Comparison of ENCODE assay signal across 16 cellular contexts in genomic region chrY:20814794-20815193, GRCh38. TPM values are rescaled to one million over a fixed set of nuclear protein-coding genes. Genes with fewer than 3 reads are reported as not detected.
DNase-seq lines count a peak whose midpoint lies in the region; ATAC-seq and TF ChIP-seq lines count a peak whose summit lies in the region.
"Had no signal": no experiment of that assay in that cellular context is flagged by ENCODE, and none has a peak within 500 bp of the region (broad histone marks: within the 10 kb centered on the region; RNA-seq: fewer than 3 reads in every experiment).

No MANE protein-coding gene starts in this region.

- POLR2A ChIA-PET in activated CD4-positive, alpha-beta T cell treated with anti-CD3 and anti-CD28 coated beads for 36 hours (lab: Charles Lee) = no interaction called here
- POLR2A ChIA-PET in activated CD8-positive, alpha-beta T cell treated with anti-CD3 and anti-CD28 coated beads for 36 hours (lab: Charles Lee) = no interaction called here
- POLR2A ChIA-PET in activated CD8-positive, alpha-beta T cell treated with anti-CD3 and anti-CD28 coated beads, Interleukin-2, amount 10 ng/mL, durations not matched to agents 7 days and 5 days (lab: Charles Lee) = no interaction called here

- H3K27me3 Mint-ChIP-seq in activated CD4-positive, alpha-beta T cell treated with anti-CD3 and anti-CD28 coated beads for 36 hours = no peaks in the 10 kb centered on the region
- no peaks in the 10 kb centered on the region for H3K27me3 Mint-ChIP-seq in activated CD8-positive, alpha-beta T cell treated with anti-CD3 and anti-CD28 coated beads for 36 hours
- no peaks in the 10 kb centered on the region for H3K27me3 Mint-ChIP-seq in activated CD8-positive, alpha-beta T cell treated with anti-CD3 and anti-CD28 coated beads, Interleukin-2, amount 10 ng/mL, durations not matched to agents 7 days and 5 days (ENCODE audit: low read depth)
- no peaks in the 10 kb centered on the region for H3K27me3 Mint-ChIP-seq in stimulated activated naive CD8-positive, alpha-beta T cell treated with anti-CD3 and anti-CD28 coated beads, Interleukin-15, amount 100 ng/mL, for 72 hours

- no peak overlapping the region for H3K4me3 Mint-ChIP-seq in activated CD4-positive, alpha-beta T cell treated with anti-CD3 and anti-CD28 coated beads for 36 hours
- no peak overlapping the region for H3K4me3 Mint-ChIP-seq in activated CD8-positive, alpha-beta T cell treated with anti-CD3 and anti-CD28 coated beads for 36 hours
- H3K4me3 Mint-ChIP-seq in activated CD8-positive, alpha-beta T cell treated with anti-CD3 and anti-CD28 coated beads, Interleukin-2, amount 10 ng/mL, durations not matched to agents 7 days and 5 days = no peak overlapping the region
- no peak overlapping the region for H3K4me3 Mint-ChIP-seq in stimulated activated naive CD8-positive, alpha-beta T cell treated with anti-CD3 and anti-CD28 coated beads, Interleukin-15, amount 100 ng/mL, for 72 hours
- H3K4me3 Mint-ChIP-seq: CD14-positive monocyte; CD8-positive, alpha-beta T cell; GM23338 had no signal

- intact Hi-C loops in activated CD4-positive, alpha-beta T cell treated with anti-CD3 and anti-CD28 coated beads for 36 hours (cut with DNase I, micrococcal nuclease) = loop anchor here in 1 of 2 experiments (10.0 kb wide), 1 partner anchor 430 kb away; no protein-coding TSS in a partner anchor
- intact Hi-C loops in activated CD8-positive, alpha-beta T cell treated with anti-CD3 and anti-CD28 coated beads for 36 hours (cut with micrococcal nuclease) = no loop called here

- CTCF ChIA-PET in activated CD4-positive, alpha-beta T cell treated with anti-CD3 and anti-CD28 coated beads for 36 hours (lab: Charles Lee) = interaction anchor here (1.0 kb wide), 1 partner anchor 68 kb away, joined by 3 read pairs; no protein-coding TSS in a partner anchor
- CTCF ChIA-PET in activated CD8-positive, alpha-beta T cell treated with anti-CD3 and anti-CD28 coated beads for 36 hours (lab: Charles Lee) = no interaction called here
- CTCF ChIA-PET in activated CD8-positive, alpha-beta T cell treated with anti-CD3 and anti-CD28 coated beads, Interleukin-2, amount 10 ng/mL, durations not matched to agents 7 days and 5 days (lab: Charles Lee) = interaction anchor here (1.0 kb wide), 1 partner anchor 50 kb away, joined by 3 read pairs; no protein-coding TSS in a partner anchor

- H3K9me3 Mint-ChIP-seq in activated CD4-positive, alpha-beta T cell treated with anti-CD3 and anti-CD28 coated beads for 36 hours (ENCODE audit: low read depth) = no peaks in the 10 kb centered on the region
- H3K9me3 Mint-ChIP-seq in activated CD8-positive, alpha-beta T cell treated with anti-CD3 and anti-CD28 coated beads for 36 hours = no peaks in the 10 kb centered on the region
- H3K9me3 Mint-ChIP-seq in activated CD8-positive, alpha-beta T cell treated with anti-CD3 and anti-CD28 coated beads, Interleukin-2, amount 10 ng/mL, durations not matched to agents 7 days and 5 days (ENCODE audit: insufficient read depth) = no peaks in the 10 kb centered on the region
- H3K9me3 Mint-ChIP-seq in stimulated activated naive CD8-positive, alpha-beta T cell treated with anti-CD3 and anti-CD28 coated beads, Interleukin-15, amount 100 ng/mL, for 72 hours = peaks cover 5 to 9% of the 10 kb centered on the region in 2 donors
- H3K9me3 Mint-ChIP-seq: CD14-positive monocyte; CD8-positive, alpha-beta T cell had no signal

- H3K4me1 Mint-ChIP-seq in activated CD4-positive, alpha-beta T cell treated with anti-CD3 and anti-CD28 coated beads for 36 hours = peaks cover 13% of the 10 kb centered on the region
- H3K4me1 Mint-ChIP-seq in activated CD8-positive, alpha-beta T cell treated with anti-CD3 and anti-CD28 coated beads for 36 hours (ENCODE audit: low read depth) = peaks cover 13% of the 10 kb centered on the region
- peaks cover 37% of the 10 kb centered on the region for H3K4me1 Mint-ChIP-seq in activated CD8-positive, alpha-beta T cell treated with anti-CD3 and anti-CD28 coated beads, Interleukin-2, amount 10 ng/mL, durations not matched to agents 7 days and 5 days (ENCODE audit: low read depth)
- H3K4me1 Mint-ChIP-seq in stimulated activated naive CD8-positive, alpha-beta T cell treated with anti-CD3 and anti-CD28 coated beads, Interleukin-15, amount 100 ng/mL, for 72 hours = peaks cover 16% of the 10 kb centered on the region
- H3K4me1 Mint-ChIP-seq: CD14-positive monocyte, GM23338 had no signal

- no peak for TF ChIP-seq CTCF in activated CD8-positive, alpha-beta T cell treated with anti-CD3 and anti-CD28 coated beads for 36 hours (IDR thresholded peaks at IDR 0.05)

- peak; percentile 42 for DNase-seq in activated CD4-positive, alpha-beta T cell treated with anti-CD3 and anti-CD28 coated beads for 36 hours
- no peak for DNase-seq in activated CD4-positive, alpha-beta T cell treated with anti-CD3 and anti-CD28 coated beads for 1 hour
- peak; percentile 35 for DNase-seq in activated CD8-positive, alpha-beta T cell treated with anti-CD3 and anti-CD28 coated beads for 36 hours
- no peak for DNase-seq in activated CD8-positive, alpha-beta T cell treated with anti-CD3 and anti-CD28 coated beads, Interleukin-2, amount 10 ng/mL, durations not matched to agents 7 days and 5 days
- peak; percentile 5 for DNase-seq in stimulated activated CD4-positive, alpha-beta T cell treated with anti-CD3 and anti-CD28 coated beads, Interleukin-15, amount 100 ng/mL, for 24 hours
- no peak for DNase-seq in stimulated activated CD4-positive, alpha-beta T cell treated with anti-CD3 and anti-CD28 coated beads, Interleukin-2, amount 100 ng/mL, for 48 hours
- peak in 1 of 2 donors; percentile 47 for DNase-seq in stimulated activated naive CD8-positive, alpha-beta T cell treated with anti-CD3 and anti-CD28 coated beads, Interleukin-15, amount 100 ng/mL, for 72 hours
- DNase-seq in MV-4-11 (lab: John Stamatoyannopoulos, UW) = no peak
- DNase-seq: Caco-2; CD8-positive, alpha-beta T cell; DND-41; GDM1; H7 had no signal

- no peak for ATAC-seq in activated CD4-positive, alpha-beta T cell treated with anti-CD3 and anti-CD28 coated beads for 36 hours
- ATAC-seq in activated CD8-positive, alpha-beta T cell treated with anti-CD3 and anti-CD28 coated beads for 36 hours = no peak
- ATAC-seq in activated CD8-positive, alpha-beta T cell treated with anti-CD3 and anti-CD28 coated beads, Interleukin-2, amount 10 ng/mL, durations not matched to agents 7 days and 5 days = no peak
- ATAC-seq in stimulated activated naive CD8-positive, alpha-beta T cell treated with anti-CD3 and anti-CD28 coated beads, Interleukin-15, amount 100 ng/mL, for 72 hours = peak; percentile 29
- ATAC-seq: CD8-positive, alpha-beta T cell; GM23338 had no signal

- no peak overlapping the region for H3K27ac Mint-ChIP-seq in activated CD4-positive, alpha-beta T cell treated with anti-CD3 and anti-CD28 coated beads for 36 hours
- no peak overlapping the region for H3K27ac Mint-ChIP-seq in activated CD8-positive, alpha-beta T cell treated with anti-CD3 and anti-CD28 coated beads for 36 hours
- H3K27ac Mint-ChIP-seq in activated CD8-positive, alpha-beta T cell treated with anti-CD3 and anti-CD28 coated beads, Interleukin-2, amount 10 ng/mL, durations not matched to agents 7 days and 5 days = no peak overlapping the region
- H3K27ac Mint-ChIP-seq in stimulated activated naive CD8-positive, alpha-beta T cell treated with anti-CD3 and anti-CD28 coated beads, Interleukin-15, amount 100 ng/mL, for 72 hours = no peak overlapping the region
- H3K27ac Mint-ChIP-seq: CD14-positive monocyte; CD8-positive, alpha-beta T cell; GM23338 had no signal

- H3K36me3 Mint-ChIP-seq in activated CD4-positive, alpha-beta T cell treated with anti-CD3 and anti-CD28 coated beads for 36 hours (ENCODE audit: low read depth) = no peaks in the 10 kb centered on the region
- H3K36me3 Mint-ChIP-seq in activated CD8-positive, alpha-beta T cell treated with anti-CD3 and anti-CD28 coated beads for 36 hours (ENCODE audit: low read depth) = no peaks in the 10 kb centered on the region
- peaks cover 9% of the 10 kb centered on the region for H3K36me3 Mint-ChIP-seq in activated CD8-positive, alpha-beta T cell treated with anti-CD3 and anti-CD28 coated beads, Interleukin-2, amount 10 ng/mL, durations not matched to agents 7 days and 5 days (ENCODE audit: low read depth)
- H3K36me3 Mint-ChIP-seq: CD14-positive monocyte; CD8-positive, alpha-beta T cell had no signal

RNA-seq across cellular contexts. Expression of gene RPS4Y2, which starts 58.9 kb away (rescaled TPM):
- total RNA-seq in activated CD4-positive, alpha-beta T cell treated with anti-CD3 and anti-CD28 coated beads for 36 hours = not detected
- not detected for total RNA-seq in activated CD8-positive, alpha-beta T cell treated with anti-CD3 and anti-CD28 coated beads for 36 hours
- under 1 TPM; 0.37 to 0.42 TPM for total RNA-seq in activated CD8-positive, alpha-beta T cell treated with anti-CD3 and anti-CD28 coated beads, Interleukin-2, amount 10 ng/mL, durations not matched to agents 7 days and 5 days
- total RNA-seq: A673; Caco-2; CD8-positive, alpha-beta T cell; GM23338; H7 had no signal

Comparison
In these comparisons a context has a peak if more than half of its experiments do, and no peak if none do; other contexts are left out.
1. DNase-seq: peak in activated CD4-positive, alpha-beta T cell treated with anti-CD3 and anti-CD28 coated beads for 36 hours (single experiment), activated CD8-positive, alpha-beta T cell treated with anti-CD3 and anti-CD28 coated beads for 36 hours (single experiment) and stimulated activated CD4-positive, alpha-beta T cell treated with anti-CD3 and anti-CD28 coated beads, Interleukin-15, amount 100 ng/mL, for 24 hours (single experiment); none in activated CD4-positive, alpha-beta T cell treated with anti-CD3 and anti-CD28 coated beads for 1 hour (single experiment), activated CD8-positive, alpha-beta T cell treated with anti-CD3 and anti-CD28 coated beads, Interleukin-2, amount 10 ng/mL, durations not matched to agents 7 days and 5 days (single experiment), stimulated activated CD4-positive, alpha-beta T cell treated with anti-CD3 and anti-CD28 coated beads, Interleukin-2, amount 100 ng/mL, for 48 hours (0 of 2) and MV-4-11 (single experiment).